In the genomic region with DNA sequence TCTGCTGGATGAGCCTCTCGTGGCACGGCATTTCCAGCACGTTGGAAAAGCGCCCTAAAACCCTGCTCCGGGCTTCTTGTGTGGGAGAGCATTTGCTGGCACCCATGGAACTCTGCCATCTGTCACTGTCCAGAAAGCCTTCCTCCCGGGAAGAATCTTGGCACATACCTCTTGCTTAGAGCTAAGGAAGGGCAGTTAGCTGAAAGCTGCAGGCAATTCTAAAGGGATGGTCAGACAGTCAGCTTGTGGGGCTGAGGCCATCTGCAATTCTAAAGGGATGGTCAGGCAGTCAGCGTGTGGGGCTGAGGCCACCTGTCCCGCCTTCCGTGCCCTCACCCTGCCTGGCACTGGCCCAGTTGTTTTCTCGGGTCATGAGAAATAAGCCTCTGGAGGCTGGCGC, we compare ENCODE assay signal across 27 cellular contexts.
DNase-seq lines count a peak whose midpoint lies in the region; ATAC-seq and TF ChIP-seq lines count a peak whose summit lies in the region.
"Had no signal": no experiment of that assay in that cellular context is flagged by ENCODE, and none has a peak within 500 bp of the region (broad histone marks: within the 10 kb centered on the region; RNA-seq: fewer than 3 reads in every experiment).

No MANE protein-coding gene starts in this region.

- no peaks in the 10 kb centered on the region for H3K9me3 ChIP-seq in adrenal gland (replicated peaks in 1 of 3)
- H3K9me3 ChIP-seq: A549, body of pancreas, HAP-1 had no signal

- H3K27ac ChIP-seq in adrenal gland = no peak overlapping the region
- H3K27ac ChIP-seq: A549, body of pancreas, neural progenitor cell, parathyroid adenoma had no signal

- H3K4me3 ChIP-seq in H7 (ENCODE audit: insufficient read depth, low read depth, low read length) (no peak overlapping the region), adrenal gland (no peak overlapping the region)
- H3K4me3 ChIP-seq: A549, body of pancreas, HAP-1, neural progenitor cell had no signal

- intact Hi-C loops in adrenal gland (cut with DNase I) = no loop called here

- no peak overlapping the region for H3K27ac Mint-ChIP-seq in stimulated activated naive CD8-positive, alpha-beta T cell treated with anti-CD3 and anti-CD28 coated beads, Interleukin-15, amount 100 ng/mL, for 72 hours
- H3K27ac Mint-ChIP-seq: activated naive CD8-positive, alpha-beta T cell treated with anti-CD3 and anti-CD28 coated beads, Interleukin-2, amount 50 U/mL, for 24 hours; B cell; CD8-positive, alpha-beta T cell; neural progenitor cell; stimulated activated naive CD8-positive, alpha-beta T cell treated with anti-CD3 and anti-CD28 coated beads, Interleukin-15, Interleukin-2, amounts not matched to agents 100 ng/mL and 50 ng/mL, for 24 hours; T-helper 1 cell treated with Interleukin-12 subunit alpha and Interleukin-12 subunit beta and Interleukin-4 antibody, amounts not matched to agents 30 μg/mL and 1 μg/mL, for 36 hours had no signal

- H3K4me3 Mint-ChIP-seq in stimulated activated naive CD8-positive, alpha-beta T cell treated with anti-CD3 and anti-CD28 coated beads, Interleukin-15, amount 100 ng/mL, for 72 hours = no peak overlapping the region
- H3K4me3 Mint-ChIP-seq: activated naive CD8-positive, alpha-beta T cell treated with anti-CD3 and anti-CD28 coated beads, Interleukin-2, amount 50 U/mL, for 24 hours; B cell; CD8-positive, alpha-beta T cell; neural progenitor cell; stimulated activated naive CD8-positive, alpha-beta T cell treated with anti-CD3 and anti-CD28 coated beads, Interleukin-15, Interleukin-2, amounts not matched to agents 100 ng/mL and 50 ng/mL, for 24 hours; T-helper 1 cell treated with Interleukin-12 subunit alpha and Interleukin-12 subunit beta and Interleukin-4 antibody, amounts not matched to agents 30 μg/mL and 1 μg/mL, for 36 hours had no signal

- peaks cover 0 to 15% of the 10 kb centered on the region in 2 donors for H3K4me1 ChIP-seq in adrenal gland (replicated peaks in 1 of 2)
- H3K4me1 ChIP-seq: A549, body of pancreas, HAP-1 had no signal

- no peak for ATAC-seq in stimulated activated naive CD8-positive, alpha-beta T cell treated with anti-CD3 and anti-CD28 coated beads, Interleukin-15, amount 100 ng/mL, for 72 hours
- no peak for ATAC-seq in GM18861 (IDR thresholded peaks at IDR 0.05; ENCODE audit: unreplicated experiment)
- no peak for ATAC-seq in HG02840 (IDR thresholded peaks at IDR 0.05; ENCODE audit: low FRiP score, unreplicated experiment)
- ATAC-seq: A549; activated naive CD8-positive, alpha-beta T cell treated with anti-CD3 and anti-CD28 coated beads, Interleukin-2, amount 50 U/mL, for 24 hours; body of pancreas; CD8-positive, alpha-beta T cell; left cardiac atrium; PC-3 had no signal

- H3K27me3 Mint-ChIP-seq in stimulated activated naive CD8-positive, alpha-beta T cell treated with anti-CD3 and anti-CD28 coated beads, Interleukin-15, amount 100 ng/mL, for 72 hours = peaks cover under 1% of the 10 kb centered on the region

- H3K36me3 ChIP-seq in H7 (replicated peaks; ENCODE audit: control insufficient read depth, insufficient read depth, low read length) (no peaks in the 10 kb centered on the region), adrenal gland (replicated peaks in 1 of 2) (no peaks in the 10 kb centered on the region)
- H3K36me3 ChIP-seq: HAP-1, neural progenitor cell had no signal

- H3K27me3 ChIP-seq in H7 (ENCODE audit: control insufficient read depth, insufficient read depth, low read length) (no peaks in the 10 kb centered on the region), adrenal gland (no peaks in the 10 kb centered on the region)
- H3K27me3 ChIP-seq: body of pancreas, neural progenitor cell had no signal

- 32 to 52% (median 36%) methylated on average over 5 to 11 of the region's 11 CpGs for WGBS in adrenal gland, 4 donors

- H3K4me1 Mint-ChIP-seq in stimulated activated naive CD8-positive, alpha-beta T cell treated with anti-CD3 and anti-CD28 coated beads, Interleukin-15, amount 100 ng/mL, for 72 hours = no peaks in the 10 kb centered on the region
- H3K4me1 Mint-ChIP-seq: activated naive CD8-positive, alpha-beta T cell treated with anti-CD3 and anti-CD28 coated beads, Interleukin-2, amount 50 U/mL, for 24 hours; B cell had no signal

- no peak for TF ChIP-seq CTCF in adrenal gland (IDR thresholded peaks at IDR 0.05)

- no peaks in the 10 kb centered on the region for H3K9me3 Mint-ChIP-seq in stimulated activated naive CD8-positive, alpha-beta T cell treated with anti-CD3 and anti-CD28 coated beads, Interleukin-15, amount 100 ng/mL, for 72 hours
- H3K9me3 Mint-ChIP-seq: activated naive CD8-positive, alpha-beta T cell treated with anti-CD3 and anti-CD28 coated beads, Interleukin-2, amount 50 U/mL, for 24 hours; CD8-positive, alpha-beta T cell; stimulated activated naive CD8-positive, alpha-beta T cell treated with anti-CD3 and anti-CD28 coated beads, Interleukin-15, Interleukin-2, amounts not matched to agents 100 ng/mL and 50 ng/mL, for 24 hours; T-helper 1 cell treated with Interleukin-12 subunit alpha and Interleukin-12 subunit beta and Interleukin-4 antibody, amounts not matched to agents 30 μg/mL and 1 μg/mL, for 36 hours had no signal

- TF ChIP-seq POLR2A in adrenal gland (IDR thresholded peaks at IDR 0.05) = no peak

- DNase-seq in AG08395 (ENCODE audit: low spot score) (peak; percentile 50), H7 (peak; percentile 30), adrenal gland (peak; percentile 48 to 83 (median 78)), medulla oblongata (ENCODE audit: extremely low spot score) (peak; percentile 28)
- DNase-seq in stimulated activated naive CD8-positive, alpha-beta T cell treated with anti-CD3 and anti-CD28 coated beads, Interleukin-15, amount 100 ng/mL, for 72 hours = no peak
- no peak for DNase-seq in stimulated activated naive CD4-positive, alpha-beta T cell treated with Interleukin-2 at 50 U/mL for 16 hours (lab: John Stamatoyannopoulos, UW)
- DNase-seq: activated naive CD8-positive, alpha-beta T cell treated with anti-CD3 and anti-CD28 coated beads, Interleukin-2, amount 50 U/mL, for 24 hours; activated T-cell treated with anti-CD3 and anti-CD28 coated beads, Interleukin-2, amount 50 U/mL, for 48 hours; CD8-positive, alpha-beta T cell; hypothalamus; KBM-7; left cardiac atrium; MM.1S; NCI-H1417; PC-3; small intestine; stimulated activated CD4-positive, alpha-beta T cell treated with anti-CD3 and anti-CD28 coated beads, Interleukin-2, amount 100 ng/mL, for 24 hours had no signal

Comparison
In these comparisons a context has a peak if more than half of its experiments do, and no peak if none do; other contexts are left out.
1. DNase-seq: peak in AG08395 (single experiment), H7 (single experiment), adrenal gland (7 of 7) and medulla oblongata (single experiment); none in stimulated activated naive CD8-positive, alpha-beta T cell treated with anti-CD3 and anti-CD28 coated beads, Interleukin-15, amount 100 ng/mL, for 72 hours (0 of 2) and stimulated activated naive CD4-positive, alpha-beta T cell treated with Interleukin-2 at 50 U/mL for 16 hours (single experiment).